In the genomic region with DNA sequence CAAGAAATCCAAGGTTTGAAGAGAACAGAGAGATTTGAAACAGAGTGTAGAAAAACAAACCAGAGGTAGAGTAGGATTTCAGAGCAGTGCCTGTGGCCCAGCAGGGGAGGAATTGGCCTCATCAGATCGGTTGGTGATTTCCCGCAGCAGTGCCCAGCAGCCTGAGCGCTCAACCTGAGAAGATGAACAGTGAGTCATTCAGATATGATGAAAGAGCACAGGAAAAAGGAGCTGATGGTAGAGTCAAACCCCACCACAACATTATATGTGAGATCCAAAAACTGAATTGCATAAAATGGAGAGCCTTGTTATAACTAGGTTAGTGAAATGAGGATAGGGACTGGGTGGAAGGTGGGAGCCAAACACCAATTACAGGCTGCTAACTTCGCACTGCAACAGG, we compare ENCODE assay signal across 10 cellular contexts.
DNase-seq lines count a peak whose midpoint lies in the region; ATAC-seq, FAIRE-seq and TF ChIP-seq lines count a peak whose summit lies in the region.
"Had no signal": no experiment of that assay in that cellular context is flagged by ENCODE, and none has a peak within 500 bp of the region (broad histone marks: within the 10 kb centered on the region; RNA-seq: fewer than 3 reads in every experiment).

No MANE protein-coding gene starts in this region.

- H3K27me3 ChIP-seq in ovary = no peaks in the 10 kb centered on the region

- no peak for TF ChIP-seq POLR2A in GM18505 (IDR thresholded peaks at IDR 0.05; ENCODE audit: borderline replicate concordance, extremely low read depth, insufficient read depth, insufficient read length)
- TF ChIP-seq POLR2A in ovary (IDR thresholded peaks at IDR 0.05) = no peak

- no peaks in the 10 kb centered on the region for H3K9me3 ChIP-seq in kidney (ENCODE audit: control insufficient read depth in 1 of 2, low read length in 2 of 2)
- no peaks in the 10 kb centered on the region for H3K9me3 ChIP-seq in ovary
- H3K9me3 ChIP-seq: thoracic aorta had no signal

- intact Hi-C loops in kidney (cut with DNase I) = no loop called here
- intact Hi-C loops in ovary (cut with DNase I) = loop anchor here in 3 of 4 donors (10.0 kb wide), 3 partner anchors 190 to 500 kb away; no protein-coding TSS in a partner anchor

- H3K4me3 ChIP-seq in kidney (ENCODE audit: low read length in 2 of 2) (no peak overlapping the region), ovary (no peak overlapping the region)
- H3K4me3 ChIP-seq: thoracic aorta had no signal

- no peaks in the 10 kb centered on the region for H3K36me3 ChIP-seq in kidney (ENCODE audit: control insufficient read depth in 1 of 2, insufficient read depth in 2 of 2, low read length in 2 of 2)
- no peaks in the 10 kb centered on the region for H3K36me3 ChIP-seq in ovary
- H3K36me3 ChIP-seq: thoracic aorta had no signal

- TF ChIP-seq EP300 in ovary (IDR thresholded peaks at IDR 0.05) = no peak

- 93 to 97% (median 94%) methylated on average over 4 of the region's 4 CpGs for WGBS in ovary, 3 donors

- DNase-seq in activated T-cell treated with anti-CD3 and anti-CD28 coated beads for 24 hours (ENCODE audit: low read depth) (peak; percentile 30), smooth muscle cell of the brain vasculature (ENCODE audit: low read depth, low spot score) (peak; percentile 49), NCI-H82 treated with DMSO at 0.1 percent for 48 hours (lab: John Stamatoyannopoulos, UW; ENCODE audit: unreplicated experiment) (no peak), kidney (no peak), RKO (ENCODE audit: low spot score) (no peak), ovary (no peak)

- H3K9ac ChIP-seq in kidney (ENCODE audit: low read length in 2 of 2) = no peak overlapping the region

- H3K4me1 ChIP-seq in kidney (ENCODE audit: control insufficient read depth in 1 of 2, insufficient read depth in 1 of 2, low read depth in 1 of 2, low read length in 2 of 2) = peaks cover 5 to 12% of the 10 kb centered on the region in 2 donors
- peaks cover 4% of the 10 kb centered on the region for H3K4me1 ChIP-seq in ovary (ENCODE audit: insufficient read depth)

- TF ChIP-seq CTCF in kidney (IDR thresholded peaks at IDR 0.05; ENCODE audit: borderline replicate concordance, extremely low read depth, insufficient read depth) = no peak
- TF ChIP-seq CTCF in ovary (IDR thresholded peaks at IDR 0.05) = no peak

- FAIRE-seq in kidney (lab: Jason Lieb, UNC) = no peak
- FAIRE-seq: islet of Langerhans had no signal

- peak; percentile 75 for ATAC-seq in GM18505 (IDR thresholded peaks at IDR 0.05; ENCODE audit: unreplicated experiment)
- peak; percentile 65 for ATAC-seq in HG03565 (IDR thresholded peaks at IDR 0.05; ENCODE audit: unreplicated experiment)

- H3K27ac ChIP-seq in kidney (ENCODE audit: low read depth in 2 of 2, low read length in 2 of 2) = no peak overlapping the region
- H3K27ac ChIP-seq in ovary = no peak overlapping the region
- H3K27ac ChIP-seq: thoracic aorta had no signal

Comparison
In these comparisons a context has a peak if more than half of its experiments do, and no peak if none do; other contexts are left out.
1. DNase-seq: peak in activated T-cell treated with anti-CD3 and anti-CD28 coated beads for 24 hours (single experiment) and smooth muscle cell of the brain vasculature (single experiment); none in NCI-H82 treated with DMSO at 0.1 percent for 48 hours (single experiment), kidney (single experiment), RKO (single experiment) and ovary (0 of 5).